In genomic region chr9:116589392-116590354, GRCh38 we compare ENCODE assay signal across 8 cellular contexts.
DNase-seq lines count a peak whose midpoint lies in the region; ATAC-seq lines count a peak whose summit lies in the region.

No MANE protein-coding gene starts in this region.

- no peak overlapping the region for H3K4me3 ChIP-seq in trophoblast cell (ENCODE audit: low read depth, low read length)

- ATAC-seq in GM19351 (IDR thresholded peaks at IDR 0.05; ENCODE audit: unreplicated experiment) (peak; percentile 69), GM21737 (IDR thresholded peaks at IDR 0.05; ENCODE audit: unreplicated experiment) (no peak), GM18519 (IDR thresholded peaks at IDR 0.05; ENCODE audit: low FRiP score, unreplicated experiment) (no peak), GM18517 (IDR thresholded peaks at IDR 0.05; ENCODE audit: unreplicated experiment) (no peak)

- H2BK5ac ChIP-seq in trophoblast cell (ENCODE audit: low read depth, low read length, poor library complexity) = no peak overlapping the region

- no peak overlapping the region for H4K12ac ChIP-seq in trophoblast cell (ENCODE audit: low read depth, low read length)

- H3K36me3 ChIP-seq in trophoblast cell (ENCODE audit: control insufficient read depth in 1 of 2, insufficient read depth in 2 of 2, low read length in 2 of 2) = no peaks in the 10 kb centered on the region

- peak; percentile 77 for DNase-seq in COLO829 (ENCODE audit: low spot score)
- peak; percentile 47 to 58 for DNase-seq in NCI-H526 (lab: John Stamatoyannopoulos, UW)
- peak; percentile 69 for DNase-seq in cerebellar cortex (ENCODE audit: low spot score)
- DNase-seq in trophoblast cell = peak; percentile 62 to 84

- no peak overlapping the region for H4K91ac ChIP-seq in trophoblast cell (ENCODE audit: low read depth, low read length)

- H3K4me2 ChIP-seq in trophoblast cell (ENCODE audit: low read length) = no peak overlapping the region

- H3K79me1 ChIP-seq in trophoblast cell (ENCODE audit: low read length) = no peaks in the 10 kb centered on the region

- no peak overlapping the region for H4K8ac ChIP-seq in trophoblast cell (ENCODE audit: low read depth, low read length)

- H2BK120ac ChIP-seq in trophoblast cell (ENCODE audit: insufficient read depth, low read length, poor library complexity) = no peak overlapping the region

- H3K4me1 ChIP-seq in trophoblast cell (ENCODE audit: control insufficient read depth in 1 of 2, insufficient read depth in 2 of 2, low read length in 2 of 2) = peaks cover 3 to 5% of the 10 kb centered on the region in 2 experiments

- H3K14ac ChIP-seq in trophoblast cell (ENCODE audit: low read length) = no peak overlapping the region

- H3K79me2 ChIP-seq in trophoblast cell (ENCODE audit: control insufficient read depth, insufficient read depth, low read length, poor library complexity) = no peaks in the 10 kb centered on the region

- H3K9me3 ChIP-seq in trophoblast cell (ENCODE audit: insufficient read depth, low read depth, low read length) = no peaks in the 10 kb centered on the region

- no peak overlapping the region for H2BK12ac ChIP-seq in trophoblast cell (ENCODE audit: low read length)

- H2AFZ ChIP-seq in trophoblast cell (ENCODE audit: insufficient read depth, low read length, poor library complexity) = no peak overlapping the region

- no CpG with 5 or more reads among the region's 7 CpGs for WGBS in trophoblast cell (ENCODE audit: extremely low coverage, insufficient coverage, insufficient read length)

- H3K9ac ChIP-seq in trophoblast cell (ENCODE audit: low read length) = no peak overlapping the region

- no peak overlapping the region for H3K18ac ChIP-seq in trophoblast cell (ENCODE audit: low read length)

- H3K27me3 ChIP-seq in trophoblast cell (ENCODE audit: insufficient read depth, low read length) = no peaks in the 10 kb centered on the region

- H3K27ac ChIP-seq in trophoblast cell (ENCODE audit: low read depth, low read length) = no peak overlapping the region

- no peak overlapping the region for H2AK5ac ChIP-seq in trophoblast cell (ENCODE audit: low read length)

- no peak overlapping the region for H3K4ac ChIP-seq in trophoblast cell (ENCODE audit: low read depth, low read length)

- H3K23ac ChIP-seq in trophoblast cell (ENCODE audit: low read length) = no peak overlapping the region
